In the genomic region with DNA sequence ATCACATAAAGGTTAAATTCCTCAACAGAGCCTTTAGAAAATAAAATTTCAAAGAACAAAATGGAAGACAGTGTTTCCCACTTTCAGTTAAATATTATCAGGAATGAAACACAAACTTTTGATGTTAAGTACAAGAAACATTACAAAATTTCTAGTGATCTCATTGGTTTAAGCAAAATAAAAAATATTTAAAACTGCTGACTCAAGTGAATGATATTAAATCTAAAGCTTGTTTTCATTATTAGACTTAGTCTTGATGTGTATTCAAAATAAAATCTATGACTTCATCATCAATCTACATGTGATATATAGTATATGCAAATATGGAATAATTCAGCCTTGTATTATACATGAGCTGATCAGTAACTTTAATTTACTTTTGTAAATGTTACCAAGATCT, we compare ENCODE assay signal across 10 cellular contexts.
"Had no signal": no experiment of that assay in that cellular context is flagged by ENCODE, and none has a peak within 500 bp of the region (broad histone marks: within the 10 kb centered on the region; RNA-seq: fewer than 3 reads in every experiment).

No MANE protein-coding gene starts in this region.

- H3K27ac ChIP-seq: GM23248, KMS-11 had no signal

- H3K36me3 ChIP-seq: HAP-1 had no signal

- H2AFZ ChIP-seq: GM23248 had no signal

- H3K9ac ChIP-seq: GM23248, KMS-11 had no signal

- H3K4me1 ChIP-seq: HAP-1 had no signal

- H3K9me3 Mint-ChIP-seq: HFFc6 had no signal

- DNase-seq: GM23248, GOT3, H7, HFFc6, Karpas-422, KBM-7 had no signal

- H3K4me3 ChIP-seq: GM23248, HAP-1 had no signal

- H3K4me3 Mint-ChIP-seq: HFFc6 had no signal

- ATAC-seq: HCT116 had no signal

- H3K27ac Mint-ChIP-seq: HFFc6 had no signal

- H3K4me2 ChIP-seq: KMS-11 had no signal

- H3K9me3 ChIP-seq: HAP-1 had no signal

- FAIRE-seq: HTR-8/SVneo had no signal
